ENCODE assay signal across 1 cellular context in genomic region chr11:62645934-62646824, GRCh38.
TF ChIP-seq lines count a peak whose summit lies in the region.

TSS of gene GANAB (minus strand) at chr11:62646613. CDS start at chr11:62646599, 14 bp downstream.

TF ChIP-seq in HepG2, 621 proteins besides CTCF, POLR2A, EP300 and RAD21 (continued from another document and continues in another):
- TF ChIP-seq, protein P1, sequence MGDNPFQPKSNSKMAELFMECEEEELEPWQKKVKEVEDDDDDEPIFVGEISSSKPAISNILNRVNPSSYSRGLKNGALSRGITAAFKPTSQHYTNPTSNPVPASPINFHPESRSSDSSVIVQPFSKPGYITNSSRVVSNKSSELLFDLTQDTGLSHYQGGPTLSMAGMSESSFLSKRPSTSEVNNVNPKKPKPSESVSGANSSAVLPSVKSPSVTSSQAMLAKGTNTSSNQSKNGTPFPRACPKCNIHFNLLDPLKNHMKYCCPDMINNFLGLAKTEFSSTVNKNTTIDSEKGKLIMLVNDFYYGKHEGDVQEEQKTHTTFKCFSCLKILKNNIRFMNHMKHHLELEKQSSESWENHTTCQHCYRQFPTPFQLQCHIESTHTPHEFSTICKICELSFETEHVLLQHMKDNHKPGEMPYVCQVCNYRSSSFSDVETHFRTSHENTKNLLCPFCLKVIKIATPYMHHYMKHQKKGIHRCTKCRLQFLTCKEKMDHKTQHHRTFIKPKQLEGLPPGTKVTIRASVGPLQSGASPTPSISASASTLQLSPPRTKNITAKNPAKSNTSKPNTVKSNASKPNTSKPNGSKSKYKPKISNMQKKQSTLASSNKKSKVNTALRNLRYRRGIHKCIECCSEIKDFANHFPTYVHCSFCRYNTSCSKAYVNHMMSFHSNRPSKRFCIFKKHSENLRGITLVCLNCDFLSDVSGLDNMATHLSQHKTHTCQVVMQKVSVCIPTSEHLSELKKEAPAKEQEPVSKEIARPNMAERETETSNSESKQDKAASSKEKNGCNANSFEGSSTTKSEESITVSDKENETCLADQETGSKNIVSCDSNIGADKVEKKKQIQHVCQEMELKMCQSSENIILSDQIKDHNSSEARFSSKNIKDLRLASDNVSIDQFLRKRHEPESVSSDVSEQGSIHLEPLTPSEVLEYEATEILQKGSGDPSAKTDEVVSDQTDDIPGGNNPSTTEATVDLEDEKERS (CRISPR knock-in tag; IDR thresholded peaks at IDR 0.05) = peak; percentile 35; the same call in 1 of the 2 replicates
- no peak for TF ChIP-seq ZNF619 (CRISPR knock-in tag; IDR thresholded peaks at IDR 0.05)
- TF ChIP-seq SALL2 (CRISPR knock-in tag; IDR thresholded peaks at IDR 0.05) = peak; percentile 37; the same call in 1 of the 2 replicates
- TF ChIP-seq HOXD1 (CRISPR knock-in tag; IDR thresholded peaks at IDR 0.05) = no peak
- TF ChIP-seq ZNF879 (CRISPR knock-in tag; IDR thresholded peaks at IDR 0.05) = peak; percentile 77; the same call in 1 of the 2 replicates
- 0 out of 2 replicates have a peak, but pooled peaks have one; percentile 20 for TF ChIP-seq SP140L (CRISPR knock-in tag; IDR thresholded peaks at IDR 0.05; ENCODE audit: borderline replicate concordance)
- TF ChIP-seq, protein P2, sequence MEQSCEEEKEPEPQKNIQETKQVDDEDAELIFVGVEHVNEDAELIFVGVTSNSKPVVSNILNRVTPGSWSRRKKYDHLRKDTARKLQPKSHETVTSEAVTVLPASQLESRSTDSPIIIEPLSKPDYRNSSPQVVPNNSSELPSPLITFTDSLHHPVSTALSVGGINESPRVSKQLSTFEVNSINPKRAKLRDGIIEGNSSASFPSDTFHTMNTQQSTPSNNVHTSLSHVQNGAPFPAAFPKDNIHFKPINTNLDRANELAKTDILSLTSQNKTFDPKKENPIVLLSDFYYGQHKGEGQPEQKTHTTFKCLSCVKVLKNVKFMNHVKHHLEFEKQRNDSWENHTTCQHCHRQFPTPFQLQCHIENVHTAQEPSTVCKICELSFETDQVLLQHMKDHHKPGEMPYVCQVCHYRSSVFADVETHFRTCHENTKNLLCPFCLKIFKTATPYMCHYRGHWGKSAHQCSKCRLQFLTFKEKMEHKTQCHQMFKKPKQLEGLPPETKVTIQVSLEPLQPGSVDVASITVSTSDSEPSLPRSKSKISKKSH (CRISPR knock-in tag; IDR thresholded peaks at IDR 0.05; ENCODE audit: borderline replicate concordance) = peak; percentile 57
- peak; percentile 91 for TF ChIP-seq KAT8 (CRISPR knock-in tag; IDR thresholded peaks at IDR 0.05)
- TF ChIP-seq PHF20 (CRISPR knock-in tag; IDR thresholded peaks at IDR 0.05) = peak; percentile 38; the same call in 1 of the 2 replicates
- TF ChIP-seq GATAD1 (CRISPR knock-in tag; IDR thresholded peaks at IDR 0.05) = peak; percentile 79
- TF ChIP-seq ZNF772 (CRISPR knock-in tag; IDR thresholded peaks at IDR 0.05) = peak; percentile 26; the same call in 1 of the 2 replicates
- TF ChIP-seq FOXA3 (CRISPR knock-in tag; IDR thresholded peaks at IDR 0.05) = 0 out of 2 replicates have a peak, but pooled peaks have one; percentile 19
- TF ChIP-seq KDM2A (CRISPR knock-in tag; IDR thresholded peaks at IDR 0.05; ENCODE audit: borderline replicate concordance, low read depth) = peak; percentile 98
- TF ChIP-seq, protein P3, sequence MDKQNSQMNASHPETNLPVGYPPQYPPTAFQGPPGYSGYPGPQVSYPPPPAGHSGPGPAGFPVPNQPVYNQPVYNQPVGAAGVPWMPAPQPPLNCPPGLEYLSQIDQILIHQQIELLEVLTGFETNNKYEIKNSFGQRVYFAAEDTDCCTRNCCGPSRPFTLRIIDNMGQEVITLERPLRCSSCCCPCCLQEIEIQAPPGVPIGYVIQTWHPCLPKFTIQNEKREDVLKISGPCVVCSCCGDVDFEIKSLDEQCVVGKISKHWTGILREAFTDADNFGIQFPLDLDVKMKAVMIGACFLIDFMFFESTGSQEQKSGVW (CRISPR knock-in tag; IDR thresholded peaks at IDR 0.05; ENCODE audit: borderline replicate concordance) = no peak
- TF ChIP-seq BCL6 (CRISPR knock-in tag; IDR thresholded peaks at IDR 0.05) = peak; percentile 39; the same call in 1 of the 2 replicates
- TF ChIP-seq SRSF4 (IDR thresholded peaks at IDR 0.05; ENCODE audit: low read depth, low read length, poor library complexity, severe bottlenecking) = no peak
- TF ChIP-seq, protein P4, sequence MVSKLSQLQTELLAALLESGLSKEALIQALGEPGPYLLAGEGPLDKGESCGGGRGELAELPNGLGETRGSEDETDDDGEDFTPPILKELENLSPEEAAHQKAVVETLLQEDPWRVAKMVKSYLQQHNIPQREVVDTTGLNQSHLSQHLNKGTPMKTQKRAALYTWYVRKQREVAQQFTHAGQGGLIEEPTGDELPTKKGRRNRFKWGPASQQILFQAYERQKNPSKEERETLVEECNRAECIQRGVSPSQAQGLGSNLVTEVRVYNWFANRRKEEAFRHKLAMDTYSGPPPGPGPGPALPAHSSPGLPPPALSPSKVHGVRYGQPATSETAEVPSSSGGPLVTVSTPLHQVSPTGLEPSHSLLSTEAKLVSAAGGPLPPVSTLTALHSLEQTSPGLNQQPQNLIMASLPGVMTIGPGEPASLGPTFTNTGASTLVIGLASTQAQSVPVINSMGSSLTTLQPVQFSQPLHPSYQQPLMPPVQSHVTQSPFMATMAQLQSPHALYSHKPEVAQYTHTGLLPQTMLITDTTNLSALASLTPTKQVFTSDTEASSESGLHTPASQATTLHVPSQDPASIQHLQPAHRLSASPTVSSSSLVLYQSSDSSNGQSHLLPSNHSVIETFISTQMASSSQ (IDR thresholded peaks at IDR 0.05; ENCODE audit: low read depth) = no peak
- TF ChIP-seq, protein P4 (CRISPR knock-in tag; IDR thresholded peaks at IDR 0.05; ENCODE audit: borderline replicate concordance) = no peak
- peak; percentile 83 for TF ChIP-seq ZNF891 (CRISPR knock-in tag; IDR thresholded peaks at IDR 0.05)
- no peak; the same call in none of the 2 replicates for TF ChIP-seq RXRA (CRISPR knock-in tag; IDR thresholded peaks at IDR 0.05)
- peak; percentile 40; the same call in 1 of the 2 replicates for TF ChIP-seq NR2F2 (IDR thresholded peaks at IDR 0.05; ENCODE audit: borderline replicate concordance, low read depth)
- TF ChIP-seq NKX3-1 (CRISPR knock-in tag; IDR thresholded peaks at IDR 0.05) = 0 out of 2 replicates have a peak, but pooled peaks have one; percentile 70
- peak; percentile 45; the same call in 1 of the 2 replicates for TF ChIP-seq RARA (CRISPR knock-in tag; IDR thresholded peaks at IDR 0.05)
- peak; percentile 55; the same call in 1 of the 2 replicates for TF ChIP-seq ZSCAN12 (CRISPR knock-in tag; IDR thresholded peaks at IDR 0.05)
- TF ChIP-seq TBL1XR1 (IDR thresholded peaks at IDR 0.05; ENCODE audit: borderline replicate concordance, low read length, partially characterized antibody) = no peak
- TF ChIP-seq ZBTB46 (CRISPR knock-in tag; IDR thresholded peaks at IDR 0.05; ENCODE audit: borderline replicate concordance) = no peak
- no peak for TF ChIP-seq NONO (IDR thresholded peaks at IDR 0.05)
- peak; percentile 87 for TF ChIP-seq NONO (CRISPR knock-in tag; conservative IDR thresholded peaks at IDR 0.05)
- TF ChIP-seq REST (IDR thresholded peaks at IDR 0.05; ENCODE audit: borderline replicate concordance in 1 of 2, low read depth in 1 of 2, low read length in 2 of 2) = peak in 1 of 2 experiments; percentile 73; a peak in 1 of 4 replicates
- TF ChIP-seq ZNF792 (CRISPR knock-in tag; IDR thresholded peaks at IDR 0.05) = no peak; the same call in 1 of the 2 replicates
- TF ChIP-seq, protein P5, sequence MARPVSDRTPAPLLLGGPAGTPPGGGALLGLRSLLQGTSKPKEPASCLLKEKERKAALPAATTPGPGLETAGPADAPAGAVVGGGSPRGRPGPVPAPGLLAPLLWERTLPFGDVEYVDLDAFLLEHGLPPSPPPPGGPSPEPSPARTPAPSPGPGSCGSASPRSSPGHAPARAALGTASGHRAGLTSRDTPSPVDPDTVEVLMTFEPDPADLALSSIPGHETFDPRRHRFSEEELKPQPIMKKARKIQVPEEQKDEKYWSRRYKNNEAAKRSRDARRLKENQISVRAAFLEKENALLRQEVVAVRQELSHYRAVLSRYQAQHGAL (CRISPR knock-in tag; IDR thresholded peaks at IDR 0.05; ENCODE audit: not compliant biosample characterization) = no peak
- TF ChIP-seq ZNF143 (CRISPR knock-in tag; IDR thresholded peaks at IDR 0.05) = no peak
- 0 out of 2 replicates have a peak, but pooled peaks have one; percentile 65 for TF ChIP-seq PRMT3 (CRISPR knock-in tag; IDR thresholded peaks at IDR 0.05; ENCODE audit: borderline replicate concordance, low read depth)
- peak; percentile 93 for TF ChIP-seq POLR2AphosphoS5 (IDR thresholded peaks at IDR 0.05; ENCODE audit: low read depth, low read length)
- peak; percentile 71; the same call in 1 of the 2 replicates for TF ChIP-seq KDM5A (IDR thresholded peaks at IDR 0.05; ENCODE audit: borderline replicate concordance, low read length)
- TF ChIP-seq, protein P6, sequence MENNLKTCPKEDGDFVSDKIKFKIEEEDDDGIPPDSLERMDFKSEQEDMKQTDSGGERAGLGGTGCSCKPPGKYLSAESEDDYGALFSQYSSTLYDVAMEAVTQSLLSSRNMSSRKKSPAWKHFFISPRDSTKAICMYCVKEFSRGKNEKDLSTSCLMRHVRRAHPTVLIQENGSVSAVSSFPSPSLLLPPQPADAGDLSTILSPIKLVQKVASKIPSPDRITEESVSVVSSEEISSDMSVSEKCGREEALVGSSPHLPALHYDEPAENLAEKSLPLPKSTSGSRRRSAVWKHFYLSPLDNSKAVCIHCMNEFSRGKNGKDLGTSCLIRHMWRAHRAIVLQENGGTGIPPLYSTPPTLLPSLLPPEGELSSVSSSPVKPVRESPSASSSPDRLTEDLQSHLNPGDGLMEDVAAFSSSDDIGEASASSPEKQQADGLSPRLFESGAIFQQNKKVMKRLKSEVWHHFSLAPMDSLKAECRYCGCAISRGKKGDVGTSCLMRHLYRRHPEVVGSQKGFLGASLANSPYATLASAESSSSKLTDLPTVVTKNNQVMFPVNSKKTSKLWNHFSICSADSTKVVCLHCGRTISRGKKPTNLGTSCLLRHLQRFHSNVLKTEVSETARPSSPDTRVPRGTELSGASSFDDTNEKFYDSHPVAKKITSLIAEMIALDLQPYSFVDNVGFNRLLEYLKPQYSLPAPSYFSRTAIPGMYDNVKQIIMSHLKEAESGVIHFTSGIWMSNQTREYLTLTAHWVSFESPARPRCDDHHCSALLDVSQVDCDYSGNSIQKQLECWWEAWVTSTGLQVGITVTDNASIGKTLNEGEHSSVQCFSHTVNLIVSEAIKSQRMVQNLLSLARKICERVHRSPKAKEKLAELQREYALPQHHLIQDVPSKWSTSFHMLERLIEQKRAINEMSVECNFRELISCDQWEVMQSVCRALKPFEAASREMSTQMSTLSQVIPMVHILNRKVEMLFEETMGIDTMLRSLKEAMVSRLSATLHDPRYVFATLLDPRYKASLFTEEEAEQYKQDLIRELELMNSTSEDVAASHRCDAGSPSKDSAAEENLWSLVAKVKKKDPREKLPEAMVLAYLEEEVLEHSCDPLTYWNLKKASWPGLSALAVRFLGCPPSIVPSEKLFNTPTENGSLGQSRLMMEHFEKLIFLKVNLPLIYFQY (CRISPR knock-in tag; IDR thresholded peaks at IDR 0.05; ENCODE audit: borderline replicate concordance) = no peak
- TF ChIP-seq, protein P7, sequence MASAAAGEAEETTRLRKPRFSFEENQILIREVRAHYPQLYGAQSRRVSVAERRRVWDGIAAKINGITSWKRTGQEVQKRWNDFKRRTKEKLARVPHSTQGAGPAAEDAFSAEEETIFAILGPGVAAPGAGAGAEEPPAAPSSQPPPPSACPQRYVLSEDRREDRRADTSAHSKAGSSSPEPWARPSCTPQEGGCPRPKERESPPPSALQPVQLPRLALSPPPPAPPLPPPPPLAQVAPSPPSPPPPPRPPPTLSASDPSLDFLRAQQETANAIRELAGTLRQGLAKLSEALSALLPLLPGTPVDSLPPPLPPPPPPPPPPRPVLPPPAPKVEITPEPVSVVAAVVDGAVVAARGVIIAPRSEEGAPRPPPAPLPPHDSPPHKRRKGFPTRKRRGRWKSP (CRISPR knock-in tag; IDR thresholded peaks at IDR 0.05) = peak; percentile 57; the same call in 1 of the 2 replicates
